In genomic region chr3:107522510-107523360, GRCh38 we compare ENCODE assay signal across 8 cellular contexts. TPM values are rescaled to one million over a fixed set of nuclear protein-coding genes. Genes with fewer than 3 reads are reported as not detected.
DNase-seq lines count a peak whose midpoint lies in the region; ATAC-seq, FAIRE-seq and TF ChIP-seq lines count a peak whose summit lies in the region.

BBX (plus strand) TSS chr3:107522962; CDS start chr3:107710461, 187,499 bp downstream.

- H3K27ac ChIP-seq in cardiac muscle cell (peak within 1 kb of the TSS; percentile 83), parathyroid adenoma (peak within 1 kb of the TSS; percentile 82), tibial artery (peak within 1 kb of the TSS; percentile 95 to 96)

- peak; percentile 86 for FAIRE-seq in GM12892 (lab: Jason Lieb, UNC)

- ATAC-seq in HG02852 (IDR thresholded peaks at IDR 0.05; ENCODE audit: unreplicated experiment) (peak; percentile 93), T-cell (replicated peaks in 1 of 4) (peak; percentile 88 to 91 (median 90))

- H3K4me1 Mint-ChIP-seq in T-cell: peaks cover 29 to 32% (median 30%) of the 10 kb centered on the region in 3 donors

- H3K4me3 Mint-ChIP-seq in T-cell: peak within 1 kb of the TSS; percentile 96 to 99 (median 98)

- no peaks in the 10 kb centered on the region for H3K9me3 ChIP-seq in adipocyte (ENCODE audit: control insufficient read depth, low read length)
- no peaks in the 10 kb centered on the region for H3K9me3 ChIP-seq in cardiac muscle cell (ENCODE audit: low read depth)
- H3K9me3 ChIP-seq in parathyroid adenoma (ENCODE audit: control insufficient read depth, low read length): no peaks in the 10 kb centered on the region
- no peaks in the 10 kb centered on the region for H3K9me3 ChIP-seq in tibial artery

- H3K27me3 ChIP-seq in adipocyte (replicated peaks; ENCODE audit: control insufficient read depth, insufficient read depth, low read length): no peaks in the 10 kb centered on the region
- H3K27me3 ChIP-seq in cardiac muscle cell: no peaks in the 10 kb centered on the region
- no peaks in the 10 kb centered on the region for H3K27me3 ChIP-seq in parathyroid adenoma (ENCODE audit: control insufficient read depth, insufficient read depth, low read length)
- no peaks in the 10 kb centered on the region for H3K27me3 ChIP-seq in tibial artery

- H2AFZ ChIP-seq in parathyroid adenoma: peak within 1 kb of the TSS; percentile 78

- peak; percentile 32 for DNase-seq in GM12892 (ENCODE audit: insufficient read length)
- peak; percentile 96 for DNase-seq in NCI-H1436 treated with DMSO at 0.1 percent for 48 hours (lab: John Stamatoyannopoulos, UW)
- peak; percentile 74 to 99 (median 89) for DNase-seq in T-cell
- DNase-seq in adipocyte (ENCODE audit: low read depth): peak; percentile 92
- peak; percentile 87 to 99 for DNase-seq in cardiac muscle cell (ENCODE audit: low read depth in 1 of 2, low spot score in 1 of 2)
- peak; percentile 94 to 98 for DNase-seq in tibial artery

- H3K4me1 ChIP-seq in adipocyte (ENCODE audit: control insufficient read depth, insufficient read depth, low read length) (peaks cover 11% of the 10 kb centered on the region), cardiac muscle cell (ENCODE audit: low read depth) (peaks cover 6% of the 10 kb centered on the region), parathyroid adenoma (peaks cover 2% of the 10 kb centered on the region), tibial artery (peaks cover 0 to 21% (median 8%) of the 10 kb centered on the region in 4 donors)

- H3K4me3 ChIP-seq in adipocyte (ENCODE audit: low read length) (peak within 1 kb of the TSS; percentile 99), cardiac muscle cell (peak within 1 kb of the TSS; percentile 68), parathyroid adenoma (ENCODE audit: low read depth, low read length) (peak within 1 kb of the TSS; percentile 84), tibial artery (peak within 1 kb of the TSS; percentile 68 to 97)

- intact Hi-C loops in tibial artery (cut with DNase I; ENCODE audit: low total_unique reads): loop anchor here (10.0 kb wide), 1 partner anchor 248 kb away; no protein-coding TSS in a partner anchor

- peak within 1 kb of the TSS; percentile 95 to 97 for H3K27ac Mint-ChIP-seq in T-cell

- TF ChIP-seq POLR2A in GM12892 (IDR thresholded peaks at IDR 0.05; ENCODE audit: low read depth, low read length): peak; percentile 34; the same call in 1 of the 2 replicates

- POLR2A ChIA-PET in T-cell (lab: Charles Lee): interaction anchor here in 1 of 2 donors (0.6 kb wide), 1 partner anchor 92 kb away, joined by 5 read pairs; no protein-coding TSS in a partner anchor

- peaks cover 9% of the 10 kb centered on the region for H3K36me3 Mint-ChIP-seq in T-cell

- H3K9ac ChIP-seq in adipocyte (ENCODE audit: low read length) (peak within 1 kb of the TSS; percentile 92), parathyroid adenoma (peak within 1 kb of the TSS; percentile 92)

- H3K9me3 Mint-ChIP-seq in T-cell: no peaks in the 10 kb centered on the region

- H3K36me3 ChIP-seq in adipocyte (ENCODE audit: control insufficient read depth, insufficient read depth, low read length, severe bottlenecking) (no peaks in the 10 kb centered on the region), cardiac muscle cell (peaks cover 12% of the 10 kb centered on the region), parathyroid adenoma (ENCODE audit: control insufficient read depth, insufficient read depth, low read length) (no peaks in the 10 kb centered on the region), tibial artery (no peaks in the 10 kb centered on the region)

- H3K27me3 Mint-ChIP-seq in T-cell: no peaks in the 10 kb centered on the region

- CTCF ChIA-PET in T-cell (lab: Charles Lee): interaction anchor here in 1 of 2 donors (0.7 kb wide), 1 partner anchor 138 kb away, joined by 6 read pairs; no protein-coding TSS in a partner anchor

- H3K79me2 ChIP-seq in parathyroid adenoma: peaks cover 16% of the 10 kb centered on the region

- peak within 1 kb of the TSS; percentile 83 for H3K4me2 ChIP-seq in parathyroid adenoma (ENCODE audit: low read length)

- TF ChIP-seq CTCF in cardiac muscle cell (IDR thresholded peaks at IDR 0.05; ENCODE audit: low read depth, low read length): no peak
- TF ChIP-seq CTCF in parathyroid adenoma (IDR thresholded peaks at IDR 0.05): peak; percentile 4
- no peak for TF ChIP-seq CTCF in tibial artery (IDR thresholded peaks at IDR 0.05)

RNA-seq across cellular contexts. Expression of gene BBX, which starts in this region (rescaled TPM):
- polyA plus RNA-seq in GM12892 (2012; ENCODE audit: missing spikeins): 22.5 TPM
- total RNA-seq in T-cell: 10 to 100 TPM; 67.7 to 89.8 (median 82.0) TPM
- total RNA-seq in cardiac muscle cell: 63.5 and 96.2 TPM in 2 replicates
- polyA plus RNA-seq in cardiac muscle cell: 77.5 and 120 TPM in 2 replicates

Comparison
In these comparisons a context has a peak if more than half of its experiments do, and no peak if none do; other contexts are left out.
1. Peak in every context shown above with its lines: DNase-seq, ATAC-seq, H3K4me3 ChIP-seq and H3K27ac ChIP-seq.
2. DNase-seq: peak in every context shown above with its lines; median percentile 96 in NCI-H1436 treated with DMSO at 0.1 percent for 48 hours; 96 in tibial artery; 93 in cardiac muscle cell; 92 in adipocyte; 89 in T-cell; 32 in GM12892.